Comparison of ENCODE assay signal across 12 cellular contexts in the genomic region with DNA sequence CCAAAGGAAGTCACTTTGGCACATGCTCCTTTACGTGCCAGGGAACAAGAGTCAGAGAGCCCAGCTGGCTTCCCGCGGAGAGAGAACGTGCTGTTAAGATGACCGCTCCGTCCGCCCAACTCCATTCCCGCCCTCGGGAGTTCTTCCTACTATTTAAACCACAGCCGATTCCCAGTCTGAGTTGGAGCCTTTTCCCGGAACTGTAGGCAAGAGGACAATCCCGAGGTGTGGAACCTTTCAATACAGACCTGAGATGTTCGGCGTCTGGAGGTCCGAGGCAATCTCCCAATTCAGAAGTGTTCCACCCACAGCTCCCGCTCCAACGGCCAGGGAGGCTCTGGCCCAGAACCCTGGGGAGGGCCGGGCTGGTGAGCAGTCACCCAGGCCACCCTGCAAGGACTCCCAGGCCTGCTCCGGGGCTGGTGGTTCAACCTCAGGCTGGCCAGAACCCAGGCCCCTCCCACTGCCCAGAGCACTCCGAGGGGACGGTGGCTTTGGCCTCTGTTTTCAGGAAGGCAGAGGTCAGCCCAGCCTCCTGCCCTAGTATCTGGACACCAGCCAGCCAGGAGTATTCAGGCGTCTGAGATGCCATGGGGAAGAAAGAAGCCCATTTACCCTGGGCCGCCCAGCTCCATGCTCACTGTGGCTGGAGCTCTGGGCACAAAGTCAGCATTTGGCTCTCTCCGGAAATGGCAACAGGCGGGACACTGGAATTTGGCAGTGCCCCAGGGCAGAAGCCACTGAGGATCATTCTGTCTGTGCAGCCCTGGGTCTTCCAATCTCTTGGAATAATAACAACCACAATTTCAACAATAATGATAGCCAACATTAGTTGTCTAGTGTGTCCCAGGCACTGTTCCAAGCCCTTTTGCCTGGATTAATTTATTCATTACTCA. TPM values are rescaled to one million over a fixed set of nuclear protein-coding genes. Genes with fewer than 3 reads are reported as not detected.
DNase-seq lines count a peak whose midpoint lies in the region; ATAC-seq and TF ChIP-seq lines count a peak whose summit lies in the region.
"Had no signal": no experiment of that assay in that cellular context is flagged by ENCODE, and none has a peak within 500 bp of the region (broad histone marks: within the 10 kb centered on the region; RNA-seq: fewer than 3 reads in every experiment).

No MANE protein-coding gene starts in this region.

- CTCF ChIA-PET in SK-N-SH (lab: Yijun Ruan, JAX) = no interaction called here
- CTCF ChIA-PET in CD4-positive, alpha-beta memory T cell (lab: Charles Lee; ENCODE audit: partially characterized antibody) = no interaction called here

- no peaks in the 10 kb centered on the region for H4K20me1 ChIP-seq in SK-N-SH (ENCODE audit: insufficient read depth)

- no peaks in the 10 kb centered on the region for H3K36me3 Mint-ChIP-seq in CD4-positive, alpha-beta memory T cell

- H2AFZ ChIP-seq in SK-N-SH (ENCODE audit: low read depth) = no peak overlapping the region

- intact Hi-C loops in aorta (cut with DNase I) = loop anchor here in 1 of 2 donors (2.0 kb wide), 1 partner anchor 22 kb away; the partner anchor contains the start of gene EMP2
- intact Hi-C loops in CD4-positive, alpha-beta memory T cell (cut with micrococcal nuclease) = no loop called here

- H3K36me3 ChIP-seq in SK-N-SH (replicated peaks in 1 of 2; ENCODE audit: control insufficient read depth in 1 of 2, insufficient read depth in 2 of 2, low read length in 1 of 2) = no peaks in the 10 kb centered on the region
- no peaks in the 10 kb centered on the region for H3K36me3 ChIP-seq in muscle layer of duodenum (ENCODE audit: control insufficient read depth in 1 of 2, insufficient read depth in 2 of 2, low read length in 2 of 2)
- H3K36me3 ChIP-seq in aorta (ENCODE audit: control insufficient read depth in 1 of 2, insufficient read depth in 2 of 2, low read length in 1 of 2) = no peaks in the 10 kb centered on the region
- H3K36me3 ChIP-seq in CD4-positive, alpha-beta memory T cell (ENCODE audit: insufficient read depth, low read length) = no peaks in the 10 kb centered on the region

- no peak overlapping the region for H3K4me3 ChIP-seq in SK-N-SH (ENCODE audit: low read depth in 2 of 2, low read length in 1 of 2)
- H3K4me3 ChIP-seq in muscle layer of duodenum (ENCODE audit: low read depth in 1 of 2, low read length in 2 of 2) = peak overlapping the region in 1 of 2 donors; percentile 19
- H3K4me3 ChIP-seq in aorta (ENCODE audit: low read length in 2 of 2) = peak overlapping the region in 1 of 2 donors; percentile 12
- no peak overlapping the region for H3K4me3 ChIP-seq in CD4-positive, alpha-beta memory T cell (ENCODE audit: low read length in 2 of 2)

- H3K27ac ChIP-seq in SK-N-SH (ENCODE audit: low read depth in 2 of 2, low read length in 1 of 2) (0 out of 4 replicates have a peak overlapping the region, but pooled peaks of 1 of the 2 experiments have one; percentile 2), muscle layer of duodenum (ENCODE audit: low read length) (peak overlapping the region; percentile 67), aorta (ENCODE audit: low read depth in 1 of 2, low read length in 2 of 2) (peak overlapping the region; percentile 83 to 98)
- H3K27ac ChIP-seq in CD4-positive, alpha-beta memory T cell (ENCODE audit: low read depth, low read length) = no peak overlapping the region

- POLR2A ChIA-PET in SK-N-SH (lab: Yijun Ruan, JAX) = no interaction called here
- POLR2A ChIA-PET in CD4-positive, alpha-beta memory T cell (lab: Charles Lee; ENCODE audit: partially characterized antibody) = no interaction called here

- no peak for TF ChIP-seq EP300 in SK-N-SH (IDR thresholded peaks at IDR 0.05; ENCODE audit: borderline replicate concordance in 1 of 2, low read depth in 1 of 2, low read length in 1 of 2)

- H3K79me2 ChIP-seq in SK-N-SH (ENCODE audit: insufficient read depth) = no peaks in the 10 kb centered on the region

- DNase-seq in SK-N-SH (no peak), fibroblast of gingiva (ENCODE audit: low read depth) (peak; percentile 70), aorta (peak; percentile 93), NCI-H1694 (lab: John Stamatoyannopoulos, UW) (no peak), DMS53 (lab: John Stamatoyannopoulos, UW) (no peak)
- no peak for DNase-seq in CD4-positive, alpha-beta memory T cell
- DNase-seq: 8988T; activated CD4-positive, alpha-beta T cell treated with anti-CD3 and anti-CD28 coated beads, Interleukin-2, amount 10 ng/mL, durations not matched to agents 24 days and 14 days; effector CD8-positive, alpha-beta T cell; NCI-H446 treated with DMSO at 0.1 percent for 48 hours had no signal

- H3K9ac ChIP-seq in SK-N-SH = no peak overlapping the region

- H3K27ac Mint-ChIP-seq in CD4-positive, alpha-beta memory T cell = no peak overlapping the region
- H3K27ac Mint-ChIP-seq: activated CD4-positive, alpha-beta T cell treated with anti-CD3 and anti-CD28 coated beads, Interleukin-2, amount 10 ng/mL, durations not matched to agents 24 days and 14 days had no signal

- H3K27me3 ChIP-seq in SK-N-SH (ENCODE audit: insufficient read depth) = no peaks in the 10 kb centered on the region
- H3K27me3 ChIP-seq in muscle layer of duodenum (ENCODE audit: low read depth, low read length) = no peaks in the 10 kb centered on the region
- no peaks in the 10 kb centered on the region for H3K27me3 ChIP-seq in aorta (ENCODE audit: control insufficient read depth in 1 of 2, insufficient read depth in 2 of 2, low read length in 1 of 2)
- no peaks in the 10 kb centered on the region for H3K27me3 ChIP-seq in CD4-positive, alpha-beta memory T cell (ENCODE audit: insufficient read depth, low read length)

- WGBS in SK-N-SH (ENCODE audit: low lambda C conversion rate) = 88% methylated on average over 20 of the region's 25 CpGs
- WGBS in aorta, 2 donors = 2 to 6% methylated on average over 25 of the region's 25 CpGs

- peaks cover 0 to 7% of the 10 kb centered on the region in 2 experiments; a peak in 1 of 4 replicates for H3K4me1 ChIP-seq in SK-N-SH (ENCODE audit: control insufficient read depth in 1 of 2, insufficient read depth in 2 of 2, low read depth in 1 of 2, low read length in 1 of 2)
- peaks cover 3 to 32% of the 10 kb centered on the region in 2 donors for H3K4me1 ChIP-seq in muscle layer of duodenum (ENCODE audit: control insufficient read depth in 1 of 2, insufficient read depth in 2 of 2, low read length in 2 of 2)
- H3K4me1 ChIP-seq in aorta (ENCODE audit: control insufficient read depth in 1 of 2, insufficient read depth in 2 of 2, low read length in 2 of 2) = peaks cover 0 to 4% of the 10 kb centered on the region in 2 donors
- H3K4me1 ChIP-seq in CD4-positive, alpha-beta memory T cell (ENCODE audit: insufficient read depth, low read length) = no peaks in the 10 kb centered on the region

- no peak for TF ChIP-seq RAD21 in SK-N-SH (IDR thresholded peaks at IDR 0.05; ENCODE audit: low read length)

- H3F3A ChIP-seq in SK-N-SH (replicated peaks; ENCODE audit: insufficient read depth) = no peaks in the 10 kb centered on the region

- TF ChIP-seq CTCF in SK-N-SH (IDR thresholded peaks at IDR 0.05) = no peak

- H3K9me3 Mint-ChIP-seq in CD4-positive, alpha-beta memory T cell = peaks cover 0 to 21% (median 8%) of the 10 kb centered on the region in 8 donors
- H3K9me3 Mint-ChIP-seq: activated CD4-positive, alpha-beta T cell treated with anti-CD3 and anti-CD28 coated beads, Interleukin-2, amount 10 ng/mL, durations not matched to agents 24 days and 14 days had no signal

- ATAC-seq in SK-N-SH treated with all-trans-retinoic acid at 6 μM for 48 hours (peak; percentile 70), aorta (ENCODE audit: low FRiP score) (peak; percentile 88)

- peaks cover 16 to 20% of the 10 kb centered on the region in 2 donors for H3K27me3 Mint-ChIP-seq in CD4-positive, alpha-beta memory T cell

- no peaks in the 10 kb centered on the region for H3K9me2 ChIP-seq in SK-N-SH

- H3K9me3 ChIP-seq in SK-N-SH (no peaks in the 10 kb centered on the region), muscle layer of duodenum (ENCODE audit: control insufficient read depth in 1 of 2, low read length in 2 of 2) (peaks cover 0 to 3% of the 10 kb centered on the region in 2 donors), aorta (ENCODE audit: control insufficient read depth, low read length) (no peaks in the 10 kb centered on the region)
- H3K9me3 ChIP-seq in CD4-positive, alpha-beta memory T cell (ENCODE audit: control insufficient read depth in 1 of 2, low read length in 2 of 2) = no peaks in the 10 kb centered on the region

- no peak overlapping the region for H3K4me2 ChIP-seq in SK-N-SH

- no peaks in the 10 kb centered on the region for H3K4me1 Mint-ChIP-seq in CD4-positive, alpha-beta memory T cell
- H3K4me1 Mint-ChIP-seq: activated CD4-positive, alpha-beta T cell treated with anti-CD3 and anti-CD28 coated beads, Interleukin-2, amount 10 ng/mL, durations not matched to agents 24 days and 14 days had no signal

- no peak overlapping the region for H3K4me3 Mint-ChIP-seq in CD4-positive, alpha-beta memory T cell
- H3K4me3 Mint-ChIP-seq: activated CD4-positive, alpha-beta T cell treated with anti-CD3 and anti-CD28 coated beads, Interleukin-2, amount 10 ng/mL, durations not matched to agents 24 days and 14 days had no signal

TF ChIP-seq in SK-N-SH treated with all-trans-retinoic acid at 6 μM for 48 hours, 23 proteins besides CTCF, POLR2A, EP300 and RAD21 (continues in another document):
- TF ChIP-seq ESRRG (CRISPR knock-in tag; IDR thresholded peaks at IDR 0.05) = no peak
- TF ChIP-seq ZNF70 (CRISPR knock-in tag; IDR thresholded peaks at IDR 0.05) = no peak
- no peak for TF ChIP-seq TOX (CRISPR knock-in tag; IDR thresholded peaks at IDR 0.05; ENCODE audit: borderline replicate concordance)
- TF ChIP-seq PPARA (CRISPR knock-in tag; IDR thresholded peaks at IDR 0.05; ENCODE audit: borderline replicate concordance) = no peak

TF ChIP-seq in SK-N-SH, 30 proteins besides CTCF, POLR2A, EP300 and RAD21 (continues in another document):
- TF ChIP-seq USF1 (IDR thresholded peaks at IDR 0.05; ENCODE audit: borderline replicate concordance, low read depth) (no peak), TAF1 (IDR thresholded peaks at IDR 0.05; ENCODE audit: borderline replicate concordance, low read depth, low read length) (no peak), SMC3 (IDR thresholded peaks at IDR 0.05; ENCODE audit: low read depth, low read length) (no peak), FOSL2 (IDR thresholded peaks at IDR 0.05; ENCODE audit: borderline replicate concordance, low read depth) (no peak), RCOR1 (IDR thresholded peaks at IDR 0.05; ENCODE audit: low read length) (no peak)

RNA-seq across cellular contexts. Expression of gene EMP2, which starts 21.4 kb away (rescaled TPM):
- polyA plus RNA-seq in SK-N-SH (2012; rRNA removed) = 3.1 and 4.3 TPM in 2 replicates
- polyA plus RNA-seq in SK-N-SH (2012; cell fraction: cytosol; rRNA removed) = 2.5 and 3.7 TPM in 2 replicates
- polyA plus RNA-seq in SK-N-SH (2012; cell fraction: nucleus; rRNA removed) = 1.4 and 2.3 TPM in 2 replicates
- 100 to 1,000 TPM; 133 to 143 TPM for total RNA-seq in aorta
- 10 to 100 TPM; 18.9 to 52.6 TPM for polyA plus RNA-seq in aorta
- not detected for total RNA-seq in CD4-positive, alpha-beta memory T cell
- polyA plus RNA-seq in CD4-positive, alpha-beta memory T cell = not detected
- total RNA-seq: activated CD4-positive, alpha-beta T cell treated with anti-CD3 and anti-CD28 coated beads, Interleukin-2, amount 10 ng/mL, durations not matched to agents 24 days and 14 days had no signal

Comparison
In these comparisons a context has a peak if more than half of its experiments do, and no peak if none do; other contexts are left out.
1. DNase-seq: peak in fibroblast of gingiva (single experiment) and aorta (2 of 2); none in SK-N-SH (single experiment), NCI-H1694 (single experiment), CD4-positive, alpha-beta memory T cell (0 of 5) and DMS53 (single experiment).